In the genomic region with DNA sequence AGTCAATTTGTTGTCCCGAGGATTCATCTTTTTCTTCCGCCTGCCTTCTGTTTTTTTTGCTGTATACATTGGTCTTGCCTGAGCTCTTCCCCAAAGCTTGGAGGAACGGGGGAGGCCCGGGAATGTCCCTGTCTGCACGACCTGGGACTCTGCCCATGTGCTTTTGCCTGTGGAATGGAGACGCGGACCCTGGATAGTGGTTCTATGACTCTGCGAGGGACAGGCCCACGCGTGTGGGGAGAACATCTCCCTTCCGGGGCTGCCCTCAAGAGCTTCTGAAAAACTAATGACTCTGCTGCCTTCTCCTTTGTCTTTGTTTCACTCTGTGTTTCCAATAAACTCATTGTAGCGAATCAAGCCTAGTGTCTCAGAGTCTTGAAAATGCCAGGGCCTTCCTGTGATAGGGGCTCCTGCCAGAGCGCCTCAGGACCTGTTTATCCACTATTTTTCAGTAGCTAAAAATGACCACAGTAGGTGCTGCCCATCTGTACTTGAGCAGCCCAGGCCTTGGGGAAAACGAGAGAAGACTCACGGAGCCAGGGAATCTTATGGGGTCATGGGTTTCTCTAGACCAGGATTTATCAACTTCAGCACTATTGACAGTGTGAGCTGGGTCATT, we compare ENCODE assay signal across 10 cellular contexts. TPM values are rescaled to one million over a fixed set of nuclear protein-coding genes. Genes with fewer than 3 reads are reported as not detected.
A peak's percentile ranks its signal among the peaks of the same experiment; 100 is the strongest.
DNase-seq lines count a peak whose midpoint lies in the region; ATAC-seq and TF ChIP-seq lines count a peak whose summit lies in the region.
"Had no signal": no experiment of that assay in that cellular context is flagged by ENCODE, and none has a peak within 500 bp of the region (broad histone marks: within the 10 kb centered on the region; RNA-seq: fewer than 3 reads in every experiment).

No MANE protein-coding gene starts in this region.

- no peak overlapping the region for H2AFZ ChIP-seq in mesenchymal stem cell (ENCODE audit: low read depth, low read length)

- no peak overlapping the region for H3K14ac ChIP-seq in mesenchymal stem cell (ENCODE audit: low read length in 2 of 2)

- H2BK15ac ChIP-seq in mesenchymal stem cell (ENCODE audit: low read depth, poor library complexity, severe bottlenecking), result no peak overlapping the region

- H3K9me3 ChIP-seq in breast epithelium, result no peaks in the 10 kb centered on the region
- H3K9me3 ChIP-seq in mesenchymal stem cell (ENCODE audit: control insufficient read depth, low read length), result no peaks in the 10 kb centered on the region
- no peaks in the 10 kb centered on the region for H3K9me3 ChIP-seq in suprapubic skin

- TF ChIP-seq CTCF in breast epithelium (IDR thresholded peaks at IDR 0.05) (no peak), suprapubic skin (IDR thresholded peaks at IDR 0.05) (no peak)

- H3K79me1 ChIP-seq in mesenchymal stem cell (replicated peaks; ENCODE audit: low read length, poor library complexity, severe bottlenecking), result no peaks in the 10 kb centered on the region

- H3K27me3 Mint-ChIP-seq in activated T-cell treated with anti-CD3 and anti-CD28 coated beads, Interleukin-2, amount 50 U/mL, for 4 hours (ENCODE audit: low read depth), result peaks cover 55% of the 10 kb centered on the region

- ATAC-seq in activated T-cell treated with anti-CD3 and anti-CD28 coated beads, Interleukin-2, amount 50 U/mL, for 4 hours, result no peak

- H3K18ac ChIP-seq in mesenchymal stem cell (ENCODE audit: low read depth in 1 of 2, low read length in 2 of 2), result no peak overlapping the region

- no peak overlapping the region for H4K8ac ChIP-seq in mesenchymal stem cell (ENCODE audit: low read length)

- no peaks in the 10 kb centered on the region for H3K9me3 Mint-ChIP-seq in activated T-cell treated with anti-CD3 and anti-CD28 coated beads, Interleukin-2, amount 50 U/mL, for 4 hours

- intact Hi-C loops in breast epithelium (cut with DNase I; ENCODE audit: low total_unique reads), result no loop called here

- H3K23ac ChIP-seq in mesenchymal stem cell (ENCODE audit: low read length in 2 of 2), result no peak overlapping the region

- no peaks in the 10 kb centered on the region for H3K36me3 ChIP-seq in breast epithelium
- H3K36me3 ChIP-seq in mesenchymal stem cell (ENCODE audit: control insufficient read depth in 1 of 2, insufficient read depth in 2 of 2, low read depth in 1 of 2, low read length in 2 of 2), result no peaks in the 10 kb centered on the region
- H3K36me3 ChIP-seq in suprapubic skin, result no peaks in the 10 kb centered on the region

- no peak overlapping the region for H3K4ac ChIP-seq in mesenchymal stem cell (ENCODE audit: low read depth in 1 of 2, low read length in 2 of 2)

- no peak overlapping the region for H2AK5ac ChIP-seq in mesenchymal stem cell (ENCODE audit: low read length, severe bottlenecking)

- H3K4me1 ChIP-seq in breast epithelium (no peaks in the 10 kb centered on the region), mesenchymal stem cell (ENCODE audit: control insufficient read depth, insufficient read depth, low read depth, low read length) (peaks cover 8% of the 10 kb centered on the region), suprapubic skin (peaks cover 13% of the 10 kb centered on the region)

- peak overlapping the region; percentile 54 for H3K9ac ChIP-seq in mesenchymal stem cell (ENCODE audit: low read length)

- DNase-seq in activated T-cell treated with anti-CD3 and anti-CD28 coated beads, Interleukin-2, amount 50 U/mL, for 4 hours, result no peak
- DNase-seq in activated T-cell treated with anti-CD3 and anti-CD28 coated beads for 4 hours (no peak), breast epithelium (ENCODE audit: low spot score in 2 of 2) (no peak), mesenchymal stem cell (no peak), suprapubic skin (ENCODE audit: low spot score in 2 of 2) (peak in 1 of 2 donors; percentile 54), GM03348 (ENCODE audit: low spot score) (no peak), midbrain (lab: John Stamatoyannopoulos, UW) (no peak)
- DNase-seq in activated CD4-positive, CD25-positive, alpha-beta regulatory T cell (lab: John Stamatoyannopoulos, UW), result no peak
- DNase-seq: NCI-H1694 treated with DMSO at 0.1 percent for 48 hours had no signal

- H3K4me3 ChIP-seq in breast epithelium (peak overlapping the region; percentile 30 to 66 (median 50)), mesenchymal stem cell (ENCODE audit: insufficient read depth in 1 of 2, low read depth in 1 of 2, low read length in 2 of 2) (peak overlapping the region in 1 of 2 experiments; percentile 70), suprapubic skin (peak overlapping the region; percentile 52)

- no peak overlapping the region for H2BK5ac ChIP-seq in mesenchymal stem cell (ENCODE audit: low read depth, low read length, poor library complexity, severe bottlenecking)

- peak overlapping the region; percentile 39 to 76 for H3K27ac ChIP-seq in breast epithelium
- no peak overlapping the region for H3K27ac ChIP-seq in mesenchymal stem cell (ENCODE audit: low read length, poor library complexity, severe bottlenecking)
- peak overlapping the region; percentile 18 for H3K27ac ChIP-seq in suprapubic skin

- no peak overlapping the region for H4K91ac ChIP-seq in mesenchymal stem cell (ENCODE audit: low read length)

- TF ChIP-seq EP300 in suprapubic skin (IDR thresholded peaks at IDR 0.05), result no peak

- H3K4me3 Mint-ChIP-seq in activated T-cell treated with anti-CD3 and anti-CD28 coated beads, Interleukin-2, amount 50 U/mL, for 4 hours, result peak overlapping the region; percentile 19

- H3K36me3 Mint-ChIP-seq in activated T-cell treated with anti-CD3 and anti-CD28 coated beads, Interleukin-2, amount 50 U/mL, for 4 hours (ENCODE audit: insufficient read depth), result no peaks in the 10 kb centered on the region

- no peaks in the 10 kb centered on the region for H3K27me3 ChIP-seq in breast epithelium
- H3K27me3 ChIP-seq in mesenchymal stem cell (ENCODE audit: control insufficient read depth in 1 of 2, insufficient read depth in 1 of 2, low read length in 2 of 2), result peaks cover 87 to 94% of the 10 kb centered on the region in 2 experiments
- H3K27me3 ChIP-seq in suprapubic skin, result peaks cover 45% of the 10 kb centered on the region

- H3K4me1 Mint-ChIP-seq in activated T-cell treated with anti-CD3 and anti-CD28 coated beads, Interleukin-2, amount 50 U/mL, for 4 hours (ENCODE audit: low read depth), result peaks cover 17% of the 10 kb centered on the region

- H3K4me2 ChIP-seq in mesenchymal stem cell (ENCODE audit: low read length, poor library complexity, severe bottlenecking), result peak overlapping the region; percentile 96

- 50% methylated on average over 15 of the region's 15 CpGs for WGBS in mesenchymal stem cell
- WGBS in suprapubic skin, result 60% methylated on average over 15 of the region's 15 CpGs

- TF ChIP-seq POLR2A in breast epithelium (IDR thresholded peaks at IDR 0.05), result no peak
- TF ChIP-seq POLR2A in suprapubic skin (IDR thresholded peaks at IDR 0.05), result no peak

- no peak overlapping the region for H2BK12ac ChIP-seq in mesenchymal stem cell (ENCODE audit: low read length in 2 of 2)

- H2BK120ac ChIP-seq in mesenchymal stem cell (ENCODE audit: low read depth, low read length), result no peak overlapping the region

RNA-seq across cellular contexts. Expression of gene KRT83, which starts 12.3 kb away (rescaled TPM):
- total RNA-seq in activated T-cell treated with anti-CD3 and anti-CD28 coated beads, Interleukin-2, amount 50 U/mL, for 4 hours, result not detected
- total RNA-seq in breast epithelium (under 1 TPM in 2 of 3 donors, not detected in 1; 0.33 to 0.59 TPM), suprapubic skin (10 to 100 TPM in 3 of 4 donors, not detected in 1; 10.3 to 97.1 (median 33.9) TPM)
- polyA plus RNA-seq in mesenchymal stem cell (2013, experiment 1 of 2), result not detected
- polyA plus RNA-seq in mesenchymal stem cell (2013, experiment 2 of 2), result not detected
- total RNA-seq: liver had no signal
- polyA plus RNA-seq: liver had no signal

RNA-seq across cellular contexts. Expression of gene KRT81, which starts 17.6 kb away (rescaled TPM):
- total RNA-seq in activated T-cell treated with anti-CD3 and anti-CD28 coated beads, Interleukin-2, amount 50 U/mL, for 4 hours, result under 1 TPM; 0.19 to 0.25 (median 0.24) TPM
- total RNA-seq in breast epithelium (10 to 100 TPM in 1 of 3 donors, 1 to 10 TPM in 1, not detected in 1; 3.6 to 29.9 TPM), suprapubic skin (100 to 1,000 TPM in 1 of 4 donors, 10 to 100 TPM in 2, under 1 TPM in 1; 0.72 to 346 (median 21.0) TPM)
- not detected for polyA plus RNA-seq in mesenchymal stem cell (2013, experiment 1 of 2)
- polyA plus RNA-seq in mesenchymal stem cell (2013, experiment 2 of 2), result not detected
- total RNA-seq: liver had no signal
- polyA plus RNA-seq: liver had no signal

RNA-seq across cellular contexts. Expression of gene KRT86, which starts 34.5 kb away (rescaled TPM):
- total RNA-seq in activated T-cell treated with anti-CD3 and anti-CD28 coated beads, Interleukin-2, amount 50 U/mL, for 4 hours, result not detected
- total RNA-seq in breast epithelium (1 to 10 TPM in 1 of 3 donors, under 1 TPM in 1, not detected in 1; 0.66 to 2.2 TPM), suprapubic skin (100 to 1,000 TPM in 1 of 4 donors, 10 to 100 TPM in 2, 1 to 10 TPM in 1; 1.0 to 289 (median 37.0) TPM)
- 0.01 TPM for polyA plus RNA-seq in mesenchymal stem cell (2013, experiment 1 of 2)
- polyA plus RNA-seq in mesenchymal stem cell (2013, experiment 2 of 2), result not detected
- polyA plus RNA-seq: liver had no signal

RNA-seq across cellular contexts. Expression of gene KRT85, which starts 58.4 kb away (rescaled TPM):
- total RNA-seq in activated T-cell treated with anti-CD3 and anti-CD28 coated beads, Interleukin-2, amount 50 U/mL, for 4 hours, result not detected
- total RNA-seq in breast epithelium (not detected), suprapubic skin (100 to 1,000 TPM in 2 of 4 donors, 10 to 100 TPM in 1, 1 to 10 TPM in 1; 4.2 to 766 (median 96.1) TPM)
- not detected for polyA plus RNA-seq in mesenchymal stem cell (2013, experiment 1 of 2)
- not detected for polyA plus RNA-seq in mesenchymal stem cell (2013, experiment 2 of 2)
- total RNA-seq: liver had no signal
- polyA plus RNA-seq: liver had no signal
